In genomic region chr17:65557349-65558310, GRCh38 we compare ENCODE assay signal across 1 cellular context.
A peak's percentile ranks its signal among the peaks of the same experiment; 100 is the strongest.
TF ChIP-seq lines count a peak whose summit lies in the region.

No MANE protein-coding gene starts in this region.

TF ChIP-seq in GM12878, 131 proteins besides CTCF, POLR2A, EP300 and RAD21 (continued from another document):
- TF ChIP-seq CEBPZ (IDR thresholded peaks at IDR 0.05; ENCODE audit: low read depth, low read length) (no peak), RUNX3 (IDR thresholded peaks at IDR 0.05; ENCODE audit: low read length) (peak; percentile 25; the same call in 1 of the 2 replicates), IKZF2 (IDR thresholded peaks at IDR 0.05) (0 out of 4 replicates have a peak, but pooled peaks of 1 of the 2 experiments have one; percentile 16), HCFC1 (IDR thresholded peaks at IDR 0.05; ENCODE audit: low read length) (no peak), NRF1 (conservative IDR thresholded peaks at IDR 0.05; ENCODE audit: low read depth, low read length) (no peak), PKNOX1 (IDR thresholded peaks at IDR 0.05) (no peak), STAT1 (conservative IDR thresholded peaks at IDR 0.05) (no peak), LARP7 (IDR thresholded peaks at IDR 0.05) (no peak), MLLT1 (IDR thresholded peaks at IDR 0.05) (peak; percentile 83), ATF7 (IDR thresholded peaks at IDR 0.05; ENCODE audit: low read depth) (no peak), RB1 (IDR thresholded peaks at IDR 0.05; ENCODE audit: borderline replicate concordance) (no peak), RBBP5 (conservative IDR thresholded peaks at IDR 0.05) (no peak), HDAC2 (IDR thresholded peaks at IDR 0.05) (no peak), SIX5 (IDR thresholded peaks at IDR 0.05; ENCODE audit: low read depth, low read length, severe bottlenecking) (no peak), BMI1 (IDR thresholded peaks at IDR 0.05; ENCODE audit: borderline replicate concordance) (no peak), ZNF24 (IDR thresholded peaks at IDR 0.05) (no peak), JUND (IDR thresholded peaks at IDR 0.05; ENCODE audit: low read depth, low read length) (no peak), BCL11A (IDR thresholded peaks at IDR 0.05; ENCODE audit: low read depth, low read length) (no peak), NR2C1 (IDR thresholded peaks at IDR 0.05) (no peak)
TF ChIP-seq in GM12878: peak in this region for 3.
